In the genomic region with DNA sequence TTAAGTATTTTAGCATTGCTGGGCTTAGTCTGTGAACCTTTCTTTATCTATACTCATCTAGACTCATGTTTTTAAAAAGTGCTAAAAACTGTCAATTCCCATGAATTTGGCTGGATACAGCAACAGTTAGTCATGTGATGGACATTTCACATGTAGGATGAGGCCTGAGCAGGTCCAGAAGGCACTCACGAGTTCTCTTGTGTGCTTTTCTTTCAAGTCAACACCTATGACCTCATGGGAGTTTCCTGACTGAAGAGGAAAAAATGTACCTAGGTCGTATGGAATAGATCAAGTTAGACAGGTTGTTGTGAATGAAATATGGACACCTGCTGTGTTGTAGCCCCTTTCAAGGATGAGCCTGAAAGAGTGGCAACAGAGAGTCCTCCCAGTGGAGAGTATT, we compare ENCODE assay signal across 25 cellular contexts.
DNase-seq lines count a peak whose midpoint lies in the region; ATAC-seq and TF ChIP-seq lines count a peak whose summit lies in the region.
"Had no signal": no experiment of that assay in that cellular context is flagged by ENCODE, and none has a peak within 500 bp of the region (broad histone marks: within the 10 kb centered on the region; RNA-seq: fewer than 3 reads in every experiment).

No MANE protein-coding gene starts in this region.

- POLR2A ChIA-PET in HEK293T (lab: Yijun Ruan, JAX), result no interaction called here

- H3K4me1 Mint-ChIP-seq in stimulated activated memory B cell treated with anti-CD40 and anti-IgM and Interleukin-4, amounts not matched to agents 10 μg/mL and 1 μg/mL and 100 μg/mL, for 72 hours, result no peaks in the 10 kb centered on the region
- H3K4me1 Mint-ChIP-seq: B cell, CD14-positive monocyte had no signal

- no peaks in the 10 kb centered on the region for H3K27me3 Mint-ChIP-seq in stimulated activated memory B cell treated with anti-CD40 and anti-IgM and Interleukin-4, amounts not matched to agents 10 μg/mL and 1 μg/mL and 100 μg/mL, for 72 hours

- no peak overlapping the region for H3K4me3 Mint-ChIP-seq in stimulated activated memory B cell treated with anti-CD40 and anti-IgM and Interleukin-4, amounts not matched to agents 10 μg/mL and 1 μg/mL and 100 μg/mL, for 72 hours
- H3K4me3 Mint-ChIP-seq: B cell, CD14-positive monocyte had no signal

- H3K36me3 Mint-ChIP-seq in stimulated activated memory B cell treated with anti-CD40 and anti-IgM and Interleukin-4, amounts not matched to agents 10 μg/mL and 1 μg/mL and 100 μg/mL, for 72 hours, result no peaks in the 10 kb centered on the region
- H3K36me3 Mint-ChIP-seq: CD14-positive monocyte had no signal

- no peak overlapping the region for H3K27ac Mint-ChIP-seq in stimulated activated memory B cell treated with anti-CD40 and anti-IgM and Interleukin-4, amounts not matched to agents 10 μg/mL and 1 μg/mL and 100 μg/mL, for 72 hours
- H3K27ac Mint-ChIP-seq: B cell had no signal

- peak; percentile 55 for DNase-seq in DMS153 (lab: John Stamatoyannopoulos, UW)
- no peak for DNase-seq in DMS153 treated with DMSO at 0.1 percent for 48 hours (lab: John Stamatoyannopoulos, UW; ENCODE audit: unreplicated experiment)
- DNase-seq in COLO668 (lab: John Stamatoyannopoulos, UW; ENCODE audit: unreplicated experiment), result peak; percentile 30
- peak; percentile 56 for DNase-seq in NCI-H510A treated with DMSO at 0.1 percent for 48 hours (lab: John Stamatoyannopoulos, UW)
- peak; percentile 14 to 38 for DNase-seq in foreskin keratinocyte
- no peak for DNase-seq in HEK293T (ENCODE audit: extremely low spot score)
- DNase-seq in CD1c-positive myeloid dendritic cell (ENCODE audit: extremely low spot score), result no peak
- DNase-seq: DMS79, EL, GF-D8, KBM-7, MV-4-11, NCI-H1105, NCI-H1436 treated with DMSO at 0.1 percent for 48 hours, NCI-H2171, NCI-H226, NCI-H524, Right ventricle myocardium superior, RPMI8226 had no signal

- no peak for TF ChIP-seq CTCF in foreskin keratinocyte (conservative IDR thresholded peaks at IDR 0.05)

- H3K4me1 ChIP-seq in foreskin keratinocyte, result no peaks in the 10 kb centered on the region

- no peak for ATAC-seq in foreskin keratinocyte
- no peak for ATAC-seq in stimulated activated memory B cell treated with anti-CD40 and anti-IgM and Interleukin-4, amounts not matched to agents 10 μg/mL and 1 μg/mL and 100 μg/mL, for 72 hours
- ATAC-seq: HCT116 had no signal

- H3K9me3 Mint-ChIP-seq in stimulated activated memory B cell treated with anti-CD40 and anti-IgM and Interleukin-4, amounts not matched to agents 10 μg/mL and 1 μg/mL and 100 μg/mL, for 72 hours, result no peaks in the 10 kb centered on the region

- CTCF ChIA-PET in HEK293T (lab: Yijun Ruan, JAX), result no interaction called here

- H3K27me3 ChIP-seq in foreskin keratinocyte, result peaks cover 4% of the 10 kb centered on the region
- H3K27me3 ChIP-seq: SJSA1 had no signal

- no peak overlapping the region for H3K27ac ChIP-seq in foreskin keratinocyte
- H3K27ac ChIP-seq: 22Rv1, SJSA1 had no signal

TF ChIP-seq in HEK293T, 16 proteins besides CTCF, POLR2A, EP300 and RAD21:
- no peak for TF ChIP-seq ARNT (IDR thresholded peaks at IDR 0.05)
- TF ChIP-seq FOXK2 (IDR thresholded peaks at IDR 0.05), result no peak
- TF ChIP-seq HDGF (IDR thresholded peaks at IDR 0.05; ENCODE audit: borderline replicate concordance), result no peak
- TF ChIP-seq NFRKB (IDR thresholded peaks at IDR 0.05), result no peak
- TF ChIP-seq SUZ12 (IDR thresholded peaks at IDR 0.05), result no peak

Comparison
In these comparisons a context has a peak if more than half of its experiments do, and no peak if none do; other contexts are left out.
1. DNase-seq: peak in DMS153 (single experiment), COLO668 (single experiment), NCI-H510A treated with DMSO at 0.1 percent for 48 hours (single experiment) and foreskin keratinocyte (2 of 2); none in DMS153 treated with DMSO at 0.1 percent for 48 hours (single experiment), HEK293T (single experiment) and CD1c-positive myeloid dendritic cell (single experiment).